ENCODE assay signal across 8 cellular contexts in the genomic region with DNA sequence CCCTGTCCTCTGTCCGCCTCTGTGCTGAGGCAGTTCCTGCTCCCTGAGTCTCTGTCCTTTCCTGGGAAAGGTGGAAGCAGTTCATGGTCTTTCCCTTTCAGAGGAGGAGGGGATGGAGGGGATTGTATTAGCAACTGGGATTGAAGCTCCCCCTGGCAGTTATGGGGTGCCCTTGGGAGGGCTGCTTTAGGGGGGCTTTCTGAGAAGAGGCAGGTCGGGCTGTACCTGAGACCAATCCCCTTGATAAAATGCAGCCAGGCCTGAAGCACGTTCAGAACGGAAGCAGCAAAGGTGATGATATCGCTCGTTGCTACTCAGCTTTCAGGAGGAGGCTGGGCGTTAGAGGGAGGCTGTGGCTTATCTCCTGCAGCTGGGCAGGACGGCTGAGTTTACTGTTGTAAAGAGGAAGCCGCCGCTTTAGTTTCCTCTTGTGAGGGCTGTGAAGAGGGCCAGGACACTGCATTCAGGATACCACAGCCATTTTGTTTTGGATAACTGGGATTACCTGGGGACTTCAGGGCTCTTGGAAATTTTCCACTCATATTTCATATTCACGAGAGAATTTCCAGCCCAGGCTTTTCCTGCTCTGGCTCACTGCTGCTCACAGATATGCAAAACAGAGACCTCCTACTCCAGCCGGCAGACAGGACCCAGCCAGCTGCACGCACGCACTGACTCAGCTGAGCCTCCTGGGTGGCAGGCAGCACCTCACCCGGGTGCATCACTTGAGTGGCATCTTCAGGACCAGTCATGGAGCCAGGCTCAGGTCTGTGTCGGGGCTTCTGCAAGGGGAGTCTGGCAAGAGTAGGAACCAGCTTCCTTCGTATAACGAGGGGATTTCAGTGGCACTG. TPM values are rescaled to one million over a fixed set of nuclear protein-coding genes. Genes with fewer than 3 reads are reported as not detected.
A peak's percentile ranks its signal among the peaks of the same experiment; 100 is the strongest.
DNase-seq lines count a peak whose midpoint lies in the region; ATAC-seq and TF ChIP-seq lines count a peak whose summit lies in the region.

No MANE protein-coding gene starts in this region.

- no peaks in the 10 kb centered on the region for H3K79me2 ChIP-seq in trophoblast cell (ENCODE audit: control insufficient read depth, insufficient read depth, low read length, poor library complexity)

- ATAC-seq in GM21367 (IDR thresholded peaks at IDR 0.05; ENCODE audit: unreplicated experiment) (peak; percentile 57), Panc1 (peak; percentile 57), gastroesophageal sphincter (peak; percentile 46), upper lobe of left lung (ENCODE audit: low FRiP score in 2 of 2) (peak; percentile 74 to 80)
- ATAC-seq in activated T-helper 17 cell treated with anti-CD3 and anti-CD28 coated beads, Interleukin-2, amount 50 U/mL, for 72 hours (replicated peaks), result peak; percentile 74

- H2BK12ac ChIP-seq in trophoblast cell (ENCODE audit: low read length), result no peak overlapping the region

- H3K18ac ChIP-seq in trophoblast cell (ENCODE audit: low read length), result no peak overlapping the region

- no peak for TF ChIP-seq CTCF in Panc1 (IDR thresholded peaks at IDR 0.05)
- no peak for TF ChIP-seq CTCF in gastroesophageal sphincter (IDR thresholded peaks at IDR 0.05)
- TF ChIP-seq CTCF in upper lobe of left lung (IDR thresholded peaks at IDR 0.05), result no peak

- H3K9me3 Mint-ChIP-seq in activated T-helper 17 cell treated with anti-CD3 and anti-CD28 coated beads, Interleukin-2, amount 50 U/mL, for 72 hours, result no peaks in the 10 kb centered on the region

- no peak overlapping the region for H4K12ac ChIP-seq in trophoblast cell (ENCODE audit: low read depth, low read length)

- no peak overlapping the region for H2BK120ac ChIP-seq in trophoblast cell (ENCODE audit: insufficient read depth, low read length, poor library complexity)

- H3K27ac Mint-ChIP-seq in activated T-helper 17 cell treated with anti-CD3 and anti-CD28 coated beads, Interleukin-2, amount 50 U/mL, for 72 hours, result peak overlapping the region; percentile 87

- H3K14ac ChIP-seq in trophoblast cell (ENCODE audit: low read length), result no peak overlapping the region

- H3K4me3 ChIP-seq in Panc1 (ENCODE audit: low read depth in 2 of 2, low read length in 2 of 2), result peak overlapping the region; percentile 17 to 67
- peak overlapping the region in 1 of 2 donors; percentile 35 for H3K4me3 ChIP-seq in gastroesophageal sphincter
- H3K4me3 ChIP-seq in trophoblast cell (ENCODE audit: low read depth, low read length), result no peak overlapping the region
- H3K4me3 ChIP-seq in upper lobe of left lung, result peak overlapping the region in 3 of 4 donors; percentile 22 to 45 (median 44)

- H3K27me3 Mint-ChIP-seq in activated T-helper 17 cell treated with anti-CD3 and anti-CD28 coated beads, Interleukin-2, amount 50 U/mL, for 72 hours, result no peaks in the 10 kb centered on the region

- H3K27ac ChIP-seq in Panc1 (ENCODE audit: low read length), result peak overlapping the region; percentile 62
- H3K27ac ChIP-seq in gastroesophageal sphincter, result peak overlapping the region in 3 of 4 donors; percentile 68 to 73 (median 70)
- H3K27ac ChIP-seq in trophoblast cell (ENCODE audit: low read depth, low read length), result no peak overlapping the region
- peak overlapping the region; percentile 56 to 80 (median 66) for H3K27ac ChIP-seq in upper lobe of left lung

- no peak overlapping the region for H3K23ac ChIP-seq in trophoblast cell (ENCODE audit: low read length)

- no peak overlapping the region for H2BK5ac ChIP-seq in trophoblast cell (ENCODE audit: low read depth, low read length, poor library complexity)

- peak overlapping the region; percentile 23 for H2AFZ ChIP-seq in trophoblast cell (ENCODE audit: insufficient read depth, low read length, poor library complexity)

- H2AK5ac ChIP-seq in trophoblast cell (ENCODE audit: low read length), result no peak overlapping the region

- no peaks in the 10 kb centered on the region for H3K9me3 ChIP-seq in Panc1 (ENCODE audit: control insufficient read depth, insufficient read depth, low read depth, low read length)
- H3K9me3 ChIP-seq in gastroesophageal sphincter, result no peaks in the 10 kb centered on the region
- no peaks in the 10 kb centered on the region for H3K9me3 ChIP-seq in trophoblast cell (ENCODE audit: insufficient read depth, low read depth, low read length)
- H3K9me3 ChIP-seq in upper lobe of left lung, result no peaks in the 10 kb centered on the region

- TF ChIP-seq EP300 in gastroesophageal sphincter (IDR thresholded peaks at IDR 0.05) (no peak), upper lobe of left lung (IDR thresholded peaks at IDR 0.05) (no peak)

- peak overlapping the region; percentile 44 for H3K4me2 ChIP-seq in trophoblast cell (ENCODE audit: low read length)

- peaks cover 64% of the 10 kb centered on the region for H3K36me3 Mint-ChIP-seq in activated T-helper 17 cell treated with anti-CD3 and anti-CD28 coated beads, Interleukin-2, amount 50 U/mL, for 72 hours (ENCODE audit: low read depth)

- intact Hi-C loops in Panc1 (cut with micrococcal nuclease; ENCODE audit: unreplicated experiment), result no loop called here

- peaks cover 2% of the 10 kb centered on the region for H3K79me1 ChIP-seq in trophoblast cell (ENCODE audit: low read length)

- no peak for TF ChIP-seq POLR2A in gastroesophageal sphincter (IDR thresholded peaks at IDR 0.05)
- peak in 1 of 4 donors; percentile 69 for TF ChIP-seq POLR2A in upper lobe of left lung (IDR thresholded peaks at IDR 0.05)

- H3K36me3 ChIP-seq in Panc1 (ENCODE audit: control insufficient read depth, insufficient read depth, low read length), result no peaks in the 10 kb centered on the region
- no peaks in the 10 kb centered on the region for H3K36me3 ChIP-seq in gastroesophageal sphincter
- peaks cover 0 to 3% of the 10 kb centered on the region in 2 experiments for H3K36me3 ChIP-seq in trophoblast cell (ENCODE audit: control insufficient read depth in 1 of 2, insufficient read depth in 2 of 2, low read length in 2 of 2)
- H3K36me3 ChIP-seq in upper lobe of left lung, result no peaks in the 10 kb centered on the region

- H3K4me3 Mint-ChIP-seq in activated T-helper 17 cell treated with anti-CD3 and anti-CD28 coated beads, Interleukin-2, amount 50 U/mL, for 72 hours, result peak overlapping the region; percentile 86

- H3K27me3 ChIP-seq in Panc1 (ENCODE audit: control insufficient read depth, insufficient read depth, low read length) (0 out of 2 replicates have a peak, but pooled peaks cover 2% of the 10 kb centered on the region), gastroesophageal sphincter (peaks cover 11% of the 10 kb centered on the region), trophoblast cell (ENCODE audit: insufficient read depth, low read length) (no peaks in the 10 kb centered on the region), upper lobe of left lung (peaks cover 0 to 3% (median 0%) of the 10 kb centered on the region in 4 donors)

- 4 to 40% methylated on average over 2 to 9 of the region's 18 CpGs for WGBS in gastroesophageal sphincter (ENCODE audit: low coverage in 1 of 2), 2 donors
- no CpG with 5 or more reads among the region's 18 CpGs for WGBS in trophoblast cell (ENCODE audit: extremely low coverage, insufficient coverage, insufficient read length)
- WGBS in upper lobe of left lung, 2 donors, result 23 to 27% methylated on average over 16 of the region's 18 CpGs

- in situ Hi-C loops in Panc1 (cut with HindIII; ENCODE audit: low pct_unique_long_range_greater_than_20kb, low sequenced_read_pairs), result no loop called here

- no peak overlapping the region for H4K8ac ChIP-seq in trophoblast cell (ENCODE audit: low read depth, low read length)

- H4K91ac ChIP-seq in trophoblast cell (ENCODE audit: low read depth, low read length), result no peak overlapping the region

- DNase-seq in DMS53 treated with DMSO at 0.1 percent for 48 hours (lab: John Stamatoyannopoulos, UW; ENCODE audit: unreplicated experiment), result peak; percentile 82
- DNase-seq in HS-5 (ENCODE audit: low read depth), result peak; percentile 58
- no peak for DNase-seq in Panc1 (ENCODE audit: low read depth, low spot score)
- peak; percentile 68 to 73 for DNase-seq in trophoblast cell
- peak; percentile 52 to 75 for DNase-seq in upper lobe of left lung

- H3K4me1 ChIP-seq in Panc1 (ENCODE audit: control insufficient read depth, insufficient read depth, low read length) (peaks cover 22% of the 10 kb centered on the region), gastroesophageal sphincter (peaks cover 0 to 45% (median 18%) of the 10 kb centered on the region in 3 donors), trophoblast cell (ENCODE audit: control insufficient read depth in 1 of 2, insufficient read depth in 2 of 2, low read length in 2 of 2) (peaks cover 12 to 17% of the 10 kb centered on the region in 2 experiments), upper lobe of left lung (peaks cover 13 to 39% (median 24%) of the 10 kb centered on the region in 4 donors)

- H3K4ac ChIP-seq in trophoblast cell (ENCODE audit: low read depth, low read length), result no peak overlapping the region

- POLR2A ChIA-PET in Panc1 (lab: Charles Lee), result interaction anchor here (0.6 kb wide), 1 partner anchor 276 kb away, joined by 3 read pairs; no protein-coding TSS in a partner anchor

- peaks cover 42% of the 10 kb centered on the region for H3K4me1 Mint-ChIP-seq in activated T-helper 17 cell treated with anti-CD3 and anti-CD28 coated beads, Interleukin-2, amount 50 U/mL, for 72 hours

- BruUV-seq in Panc1 (replicated peaks; lab: Mats Ljungman, UMichigan), result TSS peak; percentile 75

- CTCF ChIA-PET in Panc1 (lab: Charles Lee), result interaction anchor here (0.6 to 1.9 kb wide), 5 partner anchors 15 to 1872 kb away, joined by 3 to 7 read pairs (median 6); partner anchors contain the start of genes ADM and RNF141

- no peak overlapping the region for H3K9ac ChIP-seq in trophoblast cell (ENCODE audit: low read length)

RNA-seq across cellular contexts. Expression of gene AMPD3, which starts 0.8 kb away (rescaled TPM):
- total RNA-seq in Panc1 (2021; ENCODE audit: unreplicated experiment) (12.5 TPM), gastroesophageal sphincter (1 to 10 TPM; 4.3 to 7.3 (median 5.4) TPM), upper lobe of left lung (10 to 100 TPM in 2 of 6 donors, 1 to 10 TPM in 4; 5.4 to 49.2 (median 9.3) TPM)
- 8.9 TPM for polyA plus RNA-seq in Panc1 (2012; ENCODE audit: insufficient read length)
- 100 to 1,000 TPM in 1 of 2 donors, 10 to 100 TPM in 1; 30.6 to 179 TPM for total RNA-seq in activated T-helper 17 cell treated with anti-CD3 and anti-CD28 coated beads, Interleukin-2, amount 50 U/mL, for 72 hours
- 2.4 and 2.7 TPM in 2 replicates for polyA plus RNA-seq in trophoblast cell (2013)
